Comparison of ENCODE assay signal across 6 cellular contexts in genomic region chr6:31817929-31818511, GRCh38. TPM values are rescaled to one million over a fixed set of nuclear protein-coding genes. Genes with fewer than 3 reads are reported as not detected.
DNase-seq lines count a peak whose midpoint lies in the region; ATAC-seq and TF ChIP-seq lines count a peak whose summit lies in the region.
"Not testable (repeated sequence)": the region's sequence is repeated elsewhere in the genome, so short reads cannot be mapped to it uniquely, and the experiment has no call there.

No MANE protein-coding gene starts in this region.

- in situ Hi-C loops in Caki2 (cut with HindIII; ENCODE audit: low pct_unique_long_range_greater_than_20kb, low sequenced_read_pairs); brain microvascular endothelial cell (cut with HindIII; ENCODE audit: low pct_ligation_motif_present, low sequenced_read_pairs): not testable (repeated sequence)

- POLR2A ChIA-PET in naive thymus-derived CD4-positive, alpha-beta T cell (lab: Charles Lee): interaction anchor here (0.9 to 3.7 kb wide), 14 partner anchors 9 to 165 kb away, joined by 3 to 23 read pairs (median 6); partner anchors contain the start of genes ABHD16A, BAG6, C6orf47 and DDAH2

- peaks cover 28 to 31% of the 10 kb centered on the region in 2 donors for H3K4me1 ChIP-seq in naive thymus-derived CD4-positive, alpha-beta T cell (ENCODE audit: control insufficient read depth in 2 of 2, insufficient read depth in 2 of 2, low read length in 2 of 2)

- not testable (repeated sequence) for H3K9me3 Mint-ChIP-seq in T-helper 1 cell treated with Interleukin-12 subunit alpha and Interleukin-12 subunit beta and Interleukin-4 antibody, amounts not matched to agents 30 μg/mL and 1 μg/mL, for 36 hours; naive thymus-derived CD4-positive, alpha-beta T cell

- not testable (repeated sequence) for TF ChIP-seq CTCF in brain microvascular endothelial cell (IDR thresholded peaks at IDR 0.05; ENCODE audit: low read depth, low read length, missing control alignments)

- peaks cover 41% of the 10 kb centered on the region for H3K4me1 Mint-ChIP-seq in T-helper 1 cell treated with Interleukin-12 subunit alpha and Interleukin-12 subunit beta and Interleukin-4 antibody, amounts not matched to agents 30 μg/mL and 1 μg/mL, for 36 hours (ENCODE audit: low read depth)
- H3K4me1 Mint-ChIP-seq in naive thymus-derived CD4-positive, alpha-beta T cell: peaks cover 7 to 58% (median 51%) of the 10 kb centered on the region in 7 donors

- H3K27me3 ChIP-seq in brain microvascular endothelial cell (replicated peaks); naive thymus-derived CD4-positive, alpha-beta T cell (ENCODE audit: control insufficient read depth in 2 of 2, insufficient read depth in 2 of 2, low read length in 2 of 2): not testable (repeated sequence)

- peak; percentile 51 for DNase-seq in Caki2 (ENCODE audit: low read depth)
- DNase-seq in brain microvascular endothelial cell; naive thymus-derived CD4-positive, alpha-beta T cell: not testable (repeated sequence)
- peak; percentile 63 for DNase-seq in cardiac septum (ENCODE audit: low spot score)
- DNase-seq in superior temporal gyrus (ENCODE audit: extremely low spot score): peak; percentile 80

- intact Hi-C loops in cardiac septum (cut with DNase I): not testable (repeated sequence)
- intact Hi-C loops in naive thymus-derived CD4-positive, alpha-beta T cell (cut with micrococcal nuclease): loop anchor here in 1 of 2 donors (2.0 kb wide), 3 partner anchors 13 to 89 kb away; partner anchors contain the start of gene DDAH2

- peak overlapping the region; percentile 1 for H3K27ac ChIP-seq in brain microvascular endothelial cell
- H3K27ac ChIP-seq in naive thymus-derived CD4-positive, alpha-beta T cell (ENCODE audit: low read depth, low read length): peak overlapping the region; percentile 65

- H3K27me3 Mint-ChIP-seq in T-helper 1 cell treated with Interleukin-12 subunit alpha and Interleukin-12 subunit beta and Interleukin-4 antibody, amounts not matched to agents 30 μg/mL and 1 μg/mL, for 36 hours (ENCODE audit: low read depth); naive thymus-derived CD4-positive, alpha-beta T cell: not testable (repeated sequence)

- H3K9me3 ChIP-seq in naive thymus-derived CD4-positive, alpha-beta T cell (ENCODE audit: control insufficient read depth in 2 of 3, low read length in 3 of 3): not testable (repeated sequence)

- peak overlapping the region; percentile 51 for H3K4me3 ChIP-seq in brain microvascular endothelial cell (ENCODE audit: low read depth, low read length)
- H3K4me3 ChIP-seq in naive thymus-derived CD4-positive, alpha-beta T cell (ENCODE audit: low read length): peak overlapping the region; percentile 59

- H3K36me3 Mint-ChIP-seq in T-helper 1 cell treated with Interleukin-12 subunit alpha and Interleukin-12 subunit beta and Interleukin-4 antibody, amounts not matched to agents 30 μg/mL and 1 μg/mL, for 36 hours (ENCODE audit: low read depth): peaks cover 18% of the 10 kb centered on the region
- H3K36me3 Mint-ChIP-seq in naive thymus-derived CD4-positive, alpha-beta T cell: peaks cover 0 to 13% (median 0%) of the 10 kb centered on the region in 5 donors

- not testable (repeated sequence) for H3K36me3 ChIP-seq in brain microvascular endothelial cell (replicated peaks); naive thymus-derived CD4-positive, alpha-beta T cell (ENCODE audit: control insufficient read depth in 2 of 3, insufficient read depth in 3 of 3, low read length in 3 of 3)

- H3K4me3 Mint-ChIP-seq in T-helper 1 cell treated with Interleukin-12 subunit alpha and Interleukin-12 subunit beta and Interleukin-4 antibody, amounts not matched to agents 30 μg/mL and 1 μg/mL, for 36 hours: peak overlapping the region; percentile 98
- peak overlapping the region; percentile 72 to 98 (median 88) for H3K4me3 Mint-ChIP-seq in naive thymus-derived CD4-positive, alpha-beta T cell

- not testable (repeated sequence) for ATAC-seq in naive thymus-derived CD4-positive, alpha-beta T cell

- CTCF ChIA-PET in naive thymus-derived CD4-positive, alpha-beta T cell (lab: Charles Lee): interaction anchor here (0.6 to 1.5 kb wide), 11 partner anchors 11 to 144 kb away, joined by 3 to 9 read pairs (median 4); partner anchors contain the start of genes LSM2 and VARS1

- H3K27ac Mint-ChIP-seq in T-helper 1 cell treated with Interleukin-12 subunit alpha and Interleukin-12 subunit beta and Interleukin-4 antibody, amounts not matched to agents 30 μg/mL and 1 μg/mL, for 36 hours: peak overlapping the region; percentile 98
- H3K27ac Mint-ChIP-seq in naive thymus-derived CD4-positive, alpha-beta T cell: peak overlapping the region; percentile 70 to 97 (median 91)

RNA-seq across cellular contexts. Expression of gene HSPA1A, which starts 2.7 kb away (rescaled TPM):
- total RNA-seq in Caki2 (2014; rRNA removed; shearing (Covaris generic); ENCODE audit: low replicate concordance): 316 and 350 TPM in 2 replicates
- total RNA-seq in cardiac septum: 296 TPM
- total RNA-seq in naive thymus-derived CD4-positive, alpha-beta T cell: 100 to 1,000 TPM in 1 of 5 experiments, 10 to 100 TPM in 3, 1 to 10 TPM in 1; 6.7 to 125 (median 30.3) TPM
- polyA plus RNA-seq in naive thymus-derived CD4-positive, alpha-beta T cell: 10 to 100 TPM; 26.0 to 52.5 TPM

RNA-seq across cellular contexts. Expression of gene HSPA1L, which starts 2.9 kb away (rescaled TPM):
- 0.61 and 2.0 TPM in 2 replicates for total RNA-seq in Caki2 (2014; rRNA removed; shearing (Covaris generic); ENCODE audit: low replicate concordance)
- 2.4 TPM for total RNA-seq in cardiac septum
- total RNA-seq in naive thymus-derived CD4-positive, alpha-beta T cell: 1 to 10 TPM; 3.3 to 5.5 (median 4.7) TPM
- 1 to 10 TPM; 2.3 to 3.6 TPM for polyA plus RNA-seq in naive thymus-derived CD4-positive, alpha-beta T cell

RNA-seq across cellular contexts. Expression of gene HSPA1B, which starts 9.5 kb away (rescaled TPM):
- 441 and 449 TPM in 2 replicates for total RNA-seq in Caki2 (2014; rRNA removed; shearing (Covaris generic); ENCODE audit: low replicate concordance)
- 221 TPM for total RNA-seq in cardiac septum
- 10 to 100 TPM in 4 of 5 experiments, 1 to 10 TPM in 1; 8.6 to 68.9 (median 28.9) TPM for total RNA-seq in naive thymus-derived CD4-positive, alpha-beta T cell
- 1 to 10 TPM; 2.8 to 3.6 TPM for polyA plus RNA-seq in naive thymus-derived CD4-positive, alpha-beta T cell

RNA-seq across cellular contexts. Expression of gene LSM2, which starts 11.3 kb away (rescaled TPM):
- total RNA-seq in Caki2 (2014; rRNA removed; shearing (Covaris generic); ENCODE audit: low replicate concordance): 75.6 and 85.5 TPM in 2 replicates
- 24.0 TPM for total RNA-seq in cardiac septum
- total RNA-seq in naive thymus-derived CD4-positive, alpha-beta T cell: 10 to 100 TPM; 22.9 to 94.5 (median 29.2) TPM
- 10 to 100 TPM; 58.9 to 67.9 TPM for polyA plus RNA-seq in naive thymus-derived CD4-positive, alpha-beta T cell

RNA-seq across cellular contexts. Expression of gene VARS1, which starts 22.5 kb away (rescaled TPM):
- 122 and 144 TPM in 2 replicates for total RNA-seq in Caki2 (2014; rRNA removed; shearing (Covaris generic); ENCODE audit: low replicate concordance)
- total RNA-seq in cardiac septum: 35.0 TPM
- total RNA-seq in naive thymus-derived CD4-positive, alpha-beta T cell: 10 to 100 TPM; 34.3 to 84.2 (median 53.2) TPM
- polyA plus RNA-seq in naive thymus-derived CD4-positive, alpha-beta T cell: 10 to 100 TPM; 32.2 to 44.8 TPM
